Comparison of ENCODE assay signal across 14 cellular contexts in genomic region chr1:107941123-107941522, GRCh38. TPM values are rescaled to one million over a fixed set of nuclear protein-coding genes. Genes with fewer than 3 reads are reported as not detected.
DNase-seq lines count a peak whose midpoint lies in the region; ATAC-seq and TF ChIP-seq lines count a peak whose summit lies in the region.
"Had no signal": no experiment of that assay in that cellular context is flagged by ENCODE, and none has a peak within 500 bp of the region (broad histone marks: within the 10 kb centered on the region; RNA-seq: fewer than 3 reads in every experiment).

No MANE protein-coding gene starts in this region.

- H3K27me3 ChIP-seq in gastrocnemius medialis: no peaks in the 10 kb centered on the region
- H3K27me3 ChIP-seq: Peyer's patch, uterus had no signal

- H3K4me1 ChIP-seq in gastrocnemius medialis: peaks cover 0 to 3% of the 10 kb centered on the region in 2 donors
- H3K4me1 ChIP-seq: uterus had no signal

- in situ Hi-C loops in gastrocnemius medialis (cut with MboI; ENCODE audit: low sequenced_read_pairs in 4 of 4): no loop called here

- intact Hi-C loops in CD14-positive monocyte (cut with micrococcal nuclease) (loop anchor here in 1 of 2 donors (2.0 kb wide), 1 partner anchor 24 kb away; the partner anchor contains the start of gene VAV3), gastrocnemius medialis (cut with DNase I; ENCODE audit: low total_unique reads) (loop anchor here (10.0 kb wide), 1 partner anchor 156 kb away; no protein-coding TSS in a partner anchor)

- H3K27me3 Mint-ChIP-seq in CD14-positive monocyte (ENCODE audit: low read depth in 3 of 3): no peaks in the 10 kb centered on the region
- H3K27me3 Mint-ChIP-seq in activated T-helper 17 cell treated with anti-CD3 and anti-CD28 coated beads, Interleukin-2, amount 50 U/mL, for 72 hours: no peaks in the 10 kb centered on the region

- H3K9me3 Mint-ChIP-seq in CD14-positive monocyte: peaks cover 0 to 2% (median 0%) of the 10 kb centered on the region in 7 donors
- H3K9me3 Mint-ChIP-seq in activated T-helper 17 cell treated with anti-CD3 and anti-CD28 coated beads, Interleukin-2, amount 50 U/mL, for 72 hours: peaks cover 8% of the 10 kb centered on the region
- H3K9me3 Mint-ChIP-seq: H9 had no signal

- peaks cover 75% of the 10 kb centered on the region for H3K4me1 Mint-ChIP-seq in CD14-positive monocyte
- peaks cover 21% of the 10 kb centered on the region for H3K4me1 Mint-ChIP-seq in activated T-helper 17 cell treated with anti-CD3 and anti-CD28 coated beads, Interleukin-2, amount 50 U/mL, for 72 hours

- no peaks in the 10 kb centered on the region for H3K9me3 ChIP-seq in gastrocnemius medialis
- H3K9me3 ChIP-seq: Peyer's patch, uterus had no signal

- H3K4me3 ChIP-seq in fibroblast of the aortic adventitia (ENCODE audit: low read depth, low read length) (no peak overlapping the region), gastrocnemius medialis (no peak overlapping the region)
- H3K4me3 ChIP-seq: Peyer's patch, uterus had no signal

- TF ChIP-seq CTCF in CD14-positive monocyte (IDR thresholded peaks at IDR 0.05): no peak
- no peak for TF ChIP-seq CTCF in fibroblast of the aortic adventitia (IDR thresholded peaks at IDR 0.05; ENCODE audit: insufficient read depth, low read length)
- TF ChIP-seq CTCF in gastrocnemius medialis (IDR thresholded peaks at IDR 0.05 in 4 of 5, conservative IDR thresholded peaks at IDR 0.05 in 1 of 5): no peak

- peak overlapping the region; percentile 68 to 72 for H3K4me3 Mint-ChIP-seq in CD14-positive monocyte
- H3K4me3 Mint-ChIP-seq in activated T-helper 17 cell treated with anti-CD3 and anti-CD28 coated beads, Interleukin-2, amount 50 U/mL, for 72 hours: no peak overlapping the region
- H3K4me3 Mint-ChIP-seq: H9 had no signal

- ATAC-seq in gastrocnemius medialis (peak; percentile 32 to 58), GM18870 (IDR thresholded peaks at IDR 0.05; ENCODE audit: unreplicated experiment) (no peak), GM19452 (IDR thresholded peaks at IDR 0.05; ENCODE audit: unreplicated experiment) (no peak)
- ATAC-seq in activated T-helper 17 cell treated with anti-CD3 and anti-CD28 coated beads, Interleukin-2, amount 50 U/mL, for 72 hours (replicated peaks): no peak

- DNase-seq in CD14-positive monocyte (ENCODE audit: low spot score): peak; percentile 82
- DNase-seq in NOMO-1 treated with DMSO at 0.1 percent for 48 hours (lab: John Stamatoyannopoulos, UW; ENCODE audit: unreplicated experiment): peak; percentile 92
- peak; percentile 18 for DNase-seq in fibroblast of the aortic adventitia (ENCODE audit: low read depth)
- DNase-seq in gastrocnemius medialis: peak in 1 of 2 donors; percentile 26
- DNase-seq in activated T-cell treated with anti-CD3 and anti-CD28 coated beads for 4 hours: no peak
- DNase-seq: activated CD8-positive, alpha-beta memory T cell treated with anti-CD3 and anti-CD28 coated beads, Interleukin-2, amount 50 U/mL, for 48 hours; H9; NCI-H2081 treated with DMSO at 0.1 percent for 48 hours; Peyer's patch; retina; uterus had no signal

- H3K36me3 ChIP-seq in gastrocnemius medialis: no peaks in the 10 kb centered on the region
- H3K36me3 ChIP-seq: Peyer's patch, uterus had no signal

- peaks cover 7 to 13% of the 10 kb centered on the region in 2 donors for H3K36me3 Mint-ChIP-seq in CD14-positive monocyte
- H3K36me3 Mint-ChIP-seq in activated T-helper 17 cell treated with anti-CD3 and anti-CD28 coated beads, Interleukin-2, amount 50 U/mL, for 72 hours (ENCODE audit: low read depth): peaks cover 6% of the 10 kb centered on the region

- TF ChIP-seq POLR2A in gastrocnemius medialis (IDR thresholded peaks at IDR 0.05): no peak

- peak overlapping the region in 3 of 4 donors; percentile 18 to 34 (median 31) for H3K27ac ChIP-seq in gastrocnemius medialis
- H3K27ac ChIP-seq: Peyer's patch, uterus had no signal

- H3K27ac Mint-ChIP-seq in CD14-positive monocyte: peak overlapping the region; percentile 94 to 99 (median 98)
- H3K27ac Mint-ChIP-seq in activated T-helper 17 cell treated with anti-CD3 and anti-CD28 coated beads, Interleukin-2, amount 50 U/mL, for 72 hours: no peak overlapping the region
- H3K27ac Mint-ChIP-seq: H9 had no signal

RNA-seq across cellular contexts. Expression of gene VAV3, which starts 23.9 kb away (rescaled TPM):
- 1 to 10 TPM; 5.4 to 9.2 TPM for polyA plus RNA-seq in CD14-positive monocyte
- total RNA-seq in fibroblast of the aortic adventitia (ENCODE audit: low replicate concordance) (0.09 TPM in 1 of 2 replicates, not detected in the other), gastrocnemius medialis (10 to 100 TPM in 1 of 4 donors, under 1 TPM in 3; 0.33 to 12.1 (median 0.47) TPM)
- 1 to 10 TPM; 1.7 to 4.9 TPM for total RNA-seq in activated T-helper 17 cell treated with anti-CD3 and anti-CD28 coated beads, Interleukin-2, amount 50 U/mL, for 72 hours

Comparison
In these comparisons a context has a peak if more than half of its experiments do, and no peak if none do; other contexts are left out.
1. ATAC-seq: peak in gastrocnemius medialis (2 of 2); none in activated T-helper 17 cell treated with anti-CD3 and anti-CD28 coated beads, Interleukin-2, amount 50 U/mL, for 72 hours (single experiment), GM18870 (single experiment) and GM19452 (single experiment).